Comparison of ENCODE assay signal across 8 cellular contexts in the genomic region with DNA sequence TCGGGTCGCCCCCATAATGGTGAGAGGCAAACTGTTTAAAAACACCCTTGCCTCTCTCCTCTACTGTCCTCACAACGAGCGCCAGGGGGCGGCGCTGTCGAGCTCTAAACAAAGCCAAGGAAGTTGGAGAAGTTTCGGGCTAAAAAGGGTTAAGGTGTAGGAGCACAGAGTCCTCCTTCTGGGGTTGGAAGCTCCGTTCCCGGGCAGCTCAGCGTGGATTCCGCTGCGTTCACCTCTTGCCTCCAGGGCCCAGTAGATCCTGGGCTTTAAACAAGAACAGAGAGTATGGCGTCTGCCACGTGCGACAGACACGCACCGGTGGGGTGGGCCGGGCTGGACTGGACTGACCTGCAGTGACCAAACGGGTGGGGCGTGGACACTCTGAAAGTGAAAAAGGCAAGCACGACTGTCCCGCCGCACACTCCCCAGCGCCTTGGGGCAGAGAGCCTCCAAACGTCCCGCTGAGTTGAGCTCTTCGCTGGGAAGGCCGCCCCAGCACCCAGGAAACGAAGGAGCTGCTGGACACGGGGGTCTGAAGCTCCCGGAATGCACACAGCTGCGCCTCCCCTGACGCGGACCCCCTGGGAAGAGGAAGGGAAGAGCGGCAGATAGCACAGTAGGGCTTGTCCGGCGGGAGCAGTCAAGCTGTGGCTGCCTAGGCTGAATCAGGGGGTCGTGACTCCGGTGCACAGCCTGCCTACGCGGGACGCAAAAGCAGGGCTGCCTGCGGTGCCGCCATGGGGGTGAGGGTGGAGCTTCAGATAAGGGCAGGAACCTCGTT. TPM values are rescaled to one million over a fixed set of nuclear protein-coding genes. Genes with fewer than 3 reads are reported as not detected.
DNase-seq lines count a peak whose midpoint lies in the region; ATAC-seq and TF ChIP-seq lines count a peak whose summit lies in the region.

No MANE protein-coding gene starts in this region.

- peaks cover 4% of the 10 kb centered on the region; the same call in 2 of the 3 replicates for H3K9me3 Mint-ChIP-seq in GM23338
- H3K9me3 Mint-ChIP-seq in type B pancreatic cell: no peaks in the 10 kb centered on the region

- H3K4me2 ChIP-seq in GM23338: peak overlapping the region; percentile 92

- intact Hi-C loops in esophagus muscularis mucosa (cut with DNase I): loop anchor here (10.0 kb wide), 1 partner anchor 294 kb away; no protein-coding TSS in a partner anchor

- no peaks in the 10 kb centered on the region for H4K20me1 ChIP-seq in GM23338 (replicated peaks; ENCODE audit: insufficient read depth)

- H3K36me3 ChIP-seq in GM23338 (ENCODE audit: insufficient read depth): no peaks in the 10 kb centered on the region; the same call in 1 of the 2 replicates
- peaks cover 0 to 5% (median 0%) of the 10 kb centered on the region in 4 donors for H3K36me3 ChIP-seq in esophagus muscularis mucosa

- H3K27ac Mint-ChIP-seq in GM23338 (peak overlapping the region; percentile 90), type B pancreatic cell (peak overlapping the region; percentile 80)

- no peak for TF ChIP-seq EP300 in esophagus muscularis mucosa (IDR thresholded peaks at IDR 0.05)

- H3K27ac ChIP-seq in 22Rv1 (no peak overlapping the region), GM23338 (ENCODE audit: low read depth) (no peak overlapping the region), esophagus muscularis mucosa (replicated peaks in 1 of 4) (peak overlapping the region; percentile 69 to 85 (median 82))

- no peaks in the 10 kb centered on the region; the same call in 1 of the 2 replicates for H3F3A ChIP-seq in GM23338 (replicated peaks; ENCODE audit: low read depth)

- H3K79me2 ChIP-seq in GM23338 (replicated peaks; ENCODE audit: insufficient read depth): no peaks in the 10 kb centered on the region

- H3K27me3 ChIP-seq in GM23338 (ENCODE audit: insufficient read depth) (peaks cover 72% of the 10 kb centered on the region), esophagus muscularis mucosa (peaks cover 0 to 56% (median 12%) of the 10 kb centered on the region in 4 donors)

- peak overlapping the region; percentile 90 for H3K4me3 Mint-ChIP-seq in GM23338
- H3K4me3 Mint-ChIP-seq in type B pancreatic cell: peak overlapping the region; percentile 91

- peak; percentile 51 for TF ChIP-seq CTCF in 22Rv1 (IDR thresholded peaks at IDR 0.05)
- peak; percentile 69 to 76 for TF ChIP-seq CTCF in GM23338 (conservative IDR thresholded peaks at IDR 0.05; ENCODE audit: low read depth in 2 of 2)
- peak; percentile 50 to 54 (median 52) for TF ChIP-seq CTCF in esophagus muscularis mucosa (IDR thresholded peaks at IDR 0.05)
- peak; percentile 86 for TF ChIP-seq CTCF in type B pancreatic cell (conservative IDR thresholded peaks at IDR 0.05)

- peaks cover 4% of the 10 kb centered on the region; the same call in 1 of the 3 replicates for H3K36me3 Mint-ChIP-seq in GM23338 (ENCODE audit: low read depth)
- H3K36me3 Mint-ChIP-seq in type B pancreatic cell: peaks cover 3% of the 10 kb centered on the region

- no peak for TF ChIP-seq POLR2A in esophagus muscularis mucosa (IDR thresholded peaks at IDR 0.05; ENCODE audit: low read depth)

- H3K9me3 ChIP-seq in esophagus muscularis mucosa: no peaks in the 10 kb centered on the region

- peak; percentile 65 for ATAC-seq in GM23338
- peak; percentile 72 for ATAC-seq in SK-N-SH treated with all-trans-retinoic acid at 6 μM for 48 hours
- ATAC-seq in GM21360 (IDR thresholded peaks at IDR 0.05; ENCODE audit: unreplicated experiment): no peak
- no peak for ATAC-seq in HG03521 (IDR thresholded peaks at IDR 0.05; ENCODE audit: unreplicated experiment)

- H3K9me2 ChIP-seq in GM23338 (ENCODE audit: insufficient read depth): no peaks in the 10 kb centered on the region

- DNase-seq in GM23338 (ENCODE audit: low spot score) (peak; percentile 97), esophagus muscularis mucosa (ENCODE audit: extremely low spot score) (no peak), midbrain (lab: John Stamatoyannopoulos, UW) (peak; percentile 8), type B pancreatic cell (ENCODE audit: extremely low spot score, unreplicated experiment) (peak; percentile 88)

- H3K4me3 ChIP-seq in GM23338 (peak overlapping the region; percentile 73), esophagus muscularis mucosa (peak overlapping the region; percentile 56 to 65 (median 60))

- peaks cover 13% of the 10 kb centered on the region for H3K4me1 Mint-ChIP-seq in GM23338
- H3K4me1 Mint-ChIP-seq in type B pancreatic cell (ENCODE audit: unreplicated experiment): peaks cover 15% of the 10 kb centered on the region

- peak overlapping the region; percentile 99 for H2AFZ ChIP-seq in GM23338

- 29% methylated on average over 38 of the region's 46 CpGs for WGBS in esophagus muscularis mucosa

- no peaks in the 10 kb centered on the region; the same call in 1 of the 2 replicates for H3K4me1 ChIP-seq in GM23338 (ENCODE audit: insufficient read depth)
- H3K4me1 ChIP-seq in esophagus muscularis mucosa: peaks cover 16 to 53% (median 45%) of the 10 kb centered on the region in 4 donors

- H3K27me3 Mint-ChIP-seq in GM23338 (ENCODE audit: insufficient read depth, low read depth, poor library complexity) (peaks cover 59% of the 10 kb centered on the region), type B pancreatic cell (peaks cover 69% of the 10 kb centered on the region)

TF ChIP-seq in GM23338, 12 proteins besides CTCF, POLR2A, EP300 and RAD21 (continues in another document):
- no peak for TF ChIP-seq ZNF114 (CRISPR knock-in tag; IDR thresholded peaks at IDR 0.05)

TF ChIP-seq in SK-N-SH treated with all-trans-retinoic acid at 6 μM for 48 hours, 23 proteins besides CTCF, POLR2A, EP300 and RAD21 (continues in another document):
- TF ChIP-seq CSDC2 (CRISPR knock-in tag; IDR thresholded peaks at IDR 0.05) (no peak), TCF4 (CRISPR knock-in tag; IDR thresholded peaks at IDR 0.05; ENCODE audit: borderline replicate concordance) (no peak), ZNF70 (CRISPR knock-in tag; IDR thresholded peaks at IDR 0.05) (no peak), TSHZ2 (CRISPR knock-in tag; IDR thresholded peaks at IDR 0.05) (no peak), ZNF565 (CRISPR knock-in tag; conservative IDR thresholded peaks at IDR 0.05; ENCODE audit: low read depth) (no peak), ZNF8 (CRISPR knock-in tag; IDR thresholded peaks at IDR 0.05) (no peak), BACH2 (CRISPR knock-in tag; IDR thresholded peaks at IDR 0.05; ENCODE audit: borderline replicate concordance) (no peak), TOX (CRISPR knock-in tag; IDR thresholded peaks at IDR 0.05; ENCODE audit: borderline replicate concordance) (no peak)
- TF ChIP-seq, protein P1, sequence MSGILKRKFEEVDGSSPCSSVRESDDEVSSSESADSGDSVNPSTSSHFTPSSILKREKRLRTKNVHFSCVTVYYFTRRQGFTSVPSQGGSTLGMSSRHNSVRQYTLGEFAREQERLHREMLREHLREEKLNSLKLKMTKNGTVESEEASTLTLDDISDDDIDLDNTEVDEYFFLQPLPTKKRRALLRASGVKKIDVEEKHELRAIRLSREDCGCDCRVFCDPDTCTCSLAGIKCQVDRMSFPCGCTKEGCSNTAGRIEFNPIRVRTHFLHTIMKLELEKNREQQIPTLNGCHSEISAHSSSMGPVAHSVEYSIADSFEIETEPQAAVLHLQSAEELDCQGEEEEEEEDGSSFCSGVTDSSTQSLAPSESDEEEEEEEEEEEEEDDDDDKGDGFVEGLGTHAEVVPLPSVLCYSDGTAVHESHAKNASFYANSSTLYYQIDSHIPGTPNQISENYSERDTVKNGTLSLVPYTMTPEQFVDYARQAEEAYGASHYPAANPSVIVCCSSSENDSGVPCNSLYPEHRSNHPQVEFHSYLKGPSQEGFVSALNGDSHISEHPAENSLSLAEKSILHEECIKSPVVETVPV (CRISPR knock-in tag; IDR thresholded peaks at IDR 0.05): no peak

RNA-seq across cellular contexts. Expression of gene THBD, which starts 1.6 kb away (rescaled TPM):
- 0.58 and 0.97 TPM in 2 replicates for total RNA-seq in GM23338 (2014; rRNA removed; shearing (Covaris generic))
- polyA plus RNA-seq in GM23338 (2016; fragmentation: Nextera tagmentation; extraction: Ambion mirVana): 0.10 and 0.17 TPM in 2 replicates
- total RNA-seq in esophagus muscularis mucosa (100 to 1,000 TPM in 1 of 4 donors, 10 to 100 TPM in 3; 22.4 to 206 (median 47.3) TPM), type B pancreatic cell (ENCODE audit: low replicate concordance) (1.5 and 5.8 TPM in 2 replicates)

RNA-seq across cellular contexts. Expression of gene SSTR4, which starts 15.9 kb away (rescaled TPM):
- not detected in 2 replicates for total RNA-seq in GM23338 (2014; rRNA removed; shearing (Covaris generic))
- polyA plus RNA-seq in GM23338 (2016; fragmentation: Nextera tagmentation; extraction: Ambion mirVana): not detected in 2 replicates
- total RNA-seq in esophagus muscularis mucosa (not detected), type B pancreatic cell (ENCODE audit: low replicate concordance) (not detected in 2 replicates)

RNA-seq across cellular contexts. Expression of gene CD93, which starts 35.1 kb away (rescaled TPM):
- 0.04 TPM in 1 of 2 replicates, not detected in the other for total RNA-seq in GM23338 (2014; rRNA removed; shearing (Covaris generic))
- polyA plus RNA-seq in GM23338 (2016; fragmentation: Nextera tagmentation; extraction: Ambion mirVana): 0.03 TPM in 2 replicates
- total RNA-seq in esophagus muscularis mucosa: 10 to 100 TPM; 24.5 to 80.7 (median 66.0) TPM
- total RNA-seq in type B pancreatic cell (ENCODE audit: low replicate concordance): 0.05 TPM in 1 of 2 replicates, not detected in the other

Comparison
In these comparisons a context has a peak if more than half of its experiments do, and no peak if none do; other contexts are left out.
1. H3K27ac ChIP-seq: peak in esophagus muscularis mucosa (4 of 4); none in 22Rv1 (single experiment) and GM23338 (single experiment).
2. ATAC-seq: peak in GM23338 (single experiment) and SK-N-SH treated with all-trans-retinoic acid at 6 μM for 48 hours (single experiment); none in GM21360 (single experiment) and HG03521 (single experiment).
3. RNA of gene CD93, which starts 35.1 kb away (total RNA-seq): 24.5 to 80.7 TPM in esophagus muscularis mucosa; 0.05 TPM in type B pancreatic cell and 0.04 TPM in GM23338; every median in the first group is over 10 times any median in the second.
4. Peak in every context shown above with its lines, with median percentiles within 50 percentile points of each other: CTCF ChIP-seq.